In genomic region chr6:158667360-158667981, GRCh38 we compare ENCODE assay signal across 1 cellular context.
TF ChIP-seq lines count a peak whose summit lies in the region.

No MANE protein-coding gene starts in this region.

TF ChIP-seq in K562, 482 proteins besides CTCF, POLR2A, EP300 and RAD21:
- TF ChIP-seq SPI1 (IDR thresholded peaks at IDR 0.05; ENCODE audit: borderline replicate concordance, low read depth, low read length) (peak; percentile 83), EZH2 (IDR thresholded peaks at IDR 0.05; ENCODE audit: borderline replicate concordance, low read depth, low read length) (0 out of 2 replicates have a peak, but pooled peaks have one; percentile 56)
- TF ChIP-seq, protein P1, sequence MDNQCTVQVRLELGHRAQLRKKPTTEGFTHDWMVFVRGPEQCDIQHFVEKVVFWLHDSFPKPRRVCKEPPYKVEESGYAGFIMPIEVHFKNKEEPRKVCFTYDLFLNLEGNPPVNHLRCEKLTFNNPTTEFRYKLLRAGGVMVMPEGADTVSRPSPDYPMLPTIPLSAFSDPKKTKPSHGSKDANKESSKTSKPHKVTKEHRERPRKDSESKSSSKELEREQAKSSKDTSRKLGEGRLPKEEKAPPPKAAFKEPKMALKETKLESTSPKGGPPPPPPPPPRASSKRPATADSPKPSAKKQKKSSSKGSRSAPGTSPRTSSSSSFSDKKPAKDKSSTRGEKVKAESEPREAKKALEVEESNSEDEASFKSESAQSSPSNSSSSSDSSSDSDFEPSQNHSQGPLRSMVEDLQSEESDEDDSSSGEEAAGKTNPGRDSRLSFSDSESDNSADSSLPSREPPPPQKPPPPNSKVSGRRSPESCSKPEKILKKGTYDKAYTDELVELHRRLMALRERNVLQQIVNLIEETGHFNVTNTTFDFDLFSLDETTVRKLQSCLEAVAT (IDR thresholded peaks at IDR 0.05): no peak
